8 cellular contexts compared by ENCODE assay signal in genomic region chr2:159904127-159904564, GRCh38.
DNase-seq lines count a peak whose midpoint lies in the region; ATAC-seq, FAIRE-seq and TF ChIP-seq lines count a peak whose summit lies in the region.

No MANE protein-coding gene starts in this region.

- H3K27ac Mint-ChIP-seq in activated naive CD4-positive, alpha-beta T cell treated with anti-CD3 and anti-CD28 coated beads, Interleukin-2, amount 10 ng/mL, durations not matched to agents 7 days and 5 days, result peak overlapping the region; percentile 94

- no peak for FAIRE-seq in HTR-8/SVneo (lab: Jason Lieb, UNC)

- no peaks in the 10 kb centered on the region for H4K20me1 ChIP-seq in MM.1S (ENCODE audit: insufficient read depth, low read length)

- H3K79me2 ChIP-seq in MM.1S (ENCODE audit: low read length), result peaks cover 45% of the 10 kb centered on the region

- H3K27ac ChIP-seq in MM.1S (ENCODE audit: low read length), result peak overlapping the region; percentile 70; the same call in 1 of the 2 replicates

- H3K9ac ChIP-seq in MM.1S (ENCODE audit: low read length), result peak overlapping the region; percentile 86

- peaks cover 10% of the 10 kb centered on the region for H3F3A ChIP-seq in MM.1S (ENCODE audit: insufficient read depth, low read length)

- peak overlapping the region; percentile 94 for H3K4me3 Mint-ChIP-seq in activated naive CD4-positive, alpha-beta T cell treated with anti-CD3 and anti-CD28 coated beads, Interleukin-2, amount 10 ng/mL, durations not matched to agents 7 days and 5 days

- H3K9me3 ChIP-seq in MM.1S (replicated peaks; ENCODE audit: insufficient read depth, low read length) (no peaks in the 10 kb centered on the region), iPS-18c (ENCODE audit: control insufficient read depth, insufficient read depth, low read length) (no peaks in the 10 kb centered on the region)

- no peaks in the 10 kb centered on the region for H3K9me3 Mint-ChIP-seq in activated naive CD4-positive, alpha-beta T cell treated with anti-CD3 and anti-CD28 coated beads, Interleukin-2, amount 10 ng/mL, durations not matched to agents 7 days and 5 days

- no peaks in the 10 kb centered on the region for H3K27me3 ChIP-seq in MM.1S (replicated peaks; ENCODE audit: insufficient read depth, low read length)

- peak; percentile 26 for ATAC-seq in GM21717 (IDR thresholded peaks at IDR 0.05; ENCODE audit: unreplicated experiment)

- H3K4me1 Mint-ChIP-seq in activated naive CD4-positive, alpha-beta T cell treated with anti-CD3 and anti-CD28 coated beads, Interleukin-2, amount 10 ng/mL, durations not matched to agents 7 days and 5 days, result peaks cover 39% of the 10 kb centered on the region

- CTCF ChIA-PET in activated naive CD4-positive, alpha-beta T cell treated with anti-CD3 and anti-CD28 coated beads, Interleukin-2, amount 10 ng/mL, durations not matched to agents 7 days and 5 days (lab: Charles Lee), result interaction anchor here (1.9 kb wide), 1 partner anchor 9 kb away, joined by 5 read pairs; no protein-coding TSS in a partner anchor

- H3K36me3 Mint-ChIP-seq in activated naive CD4-positive, alpha-beta T cell treated with anti-CD3 and anti-CD28 coated beads, Interleukin-2, amount 10 ng/mL, durations not matched to agents 7 days and 5 days, result peaks cover 19% of the 10 kb centered on the region

- no peak for TF ChIP-seq CTCF in MM.1S (IDR thresholded peaks at IDR 0.05; ENCODE audit: low read length)

- DNase-seq in GM03348 (ENCODE audit: low spot score), result peak; percentile 19
- no peak for DNase-seq in MM.1S
- peak; percentile 64 for DNase-seq in activated naive CD4-positive, alpha-beta T cell treated with anti-CD3 and anti-CD28 coated beads, Interleukin-2, amount 10 ng/mL, durations not matched to agents 7 days and 5 days
- DNase-seq in stimulated activated CD4-positive, alpha-beta T cell treated with anti-CD3 and anti-CD28 coated beads, Interleukin-4, amount 100 ng/mL, for 4 hours, result peak; percentile 39 to 44
- DNase-seq in HTR-8/SVneo (ENCODE audit: insufficient read length, low spot score), result no peak
- no peak for DNase-seq in D341Med (ENCODE audit: low spot score)

- H3K27me3 Mint-ChIP-seq in activated naive CD4-positive, alpha-beta T cell treated with anti-CD3 and anti-CD28 coated beads, Interleukin-2, amount 10 ng/mL, durations not matched to agents 7 days and 5 days, result peaks cover 12% of the 10 kb centered on the region

- no peaks in the 10 kb centered on the region for H3K9me2 ChIP-seq in MM.1S (replicated peaks; ENCODE audit: insufficient read depth, low read length)

- H3K4me2 ChIP-seq in MM.1S (ENCODE audit: low read depth, low read length), result peak overlapping the region; percentile 88

- peaks cover 18% of the 10 kb centered on the region for H3K4me1 ChIP-seq in MM.1S (ENCODE audit: low read length)

- H3K36me3 ChIP-seq in MM.1S (replicated peaks; ENCODE audit: insufficient read depth, low read length), result no peaks in the 10 kb centered on the region

- peak overlapping the region; percentile 57 for H2AFZ ChIP-seq in MM.1S (ENCODE audit: low read length)

- H3K4me3 ChIP-seq in MM.1S (ENCODE audit: low read length), result peak overlapping the region; percentile 89
- H3K4me3 ChIP-seq in iPS-18c (ENCODE audit: insufficient read depth, low read depth, low read length), result peak overlapping the region; percentile 73

Comparison
In these comparisons a context has a peak if more than half of its experiments do, and no peak if none do; other contexts are left out.
1. DNase-seq: peak in GM03348 (single experiment), activated naive CD4-positive, alpha-beta T cell treated with anti-CD3 and anti-CD28 coated beads, Interleukin-2, amount 10 ng/mL, durations not matched to agents 7 days and 5 days (single experiment) and stimulated activated CD4-positive, alpha-beta T cell treated with anti-CD3 and anti-CD28 coated beads, Interleukin-4, amount 100 ng/mL, for 4 hours (2 of 2); none in MM.1S (single experiment), HTR-8/SVneo (single experiment) and D341Med (single experiment).